Comparison of ENCODE assay signal across 13 cellular contexts in the genomic region with DNA sequence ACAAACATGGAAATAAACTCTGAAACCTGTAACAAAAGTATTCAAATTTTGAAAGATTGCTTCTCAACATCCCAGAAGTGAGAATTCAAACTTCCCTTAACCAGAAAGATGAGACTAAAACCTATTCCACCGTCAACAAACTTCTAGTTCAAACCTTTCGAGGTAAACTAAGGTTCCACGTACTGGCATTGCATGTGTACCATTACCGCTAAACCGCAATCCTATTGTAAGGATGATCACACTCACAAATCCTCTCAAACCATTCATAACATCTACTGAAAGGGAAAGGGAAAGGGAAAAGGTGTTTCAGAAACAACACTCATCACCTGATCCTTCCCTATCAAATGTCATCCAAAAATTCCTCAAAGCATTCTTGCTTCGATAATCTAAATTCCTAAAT. TPM values are rescaled to one million over a fixed set of nuclear protein-coding genes. Genes with fewer than 3 reads are reported as not detected.
DNase-seq lines count a peak whose midpoint lies in the region; ATAC-seq, FAIRE-seq and TF ChIP-seq lines count a peak whose summit lies in the region.
"Had no signal": no experiment of that assay in that cellular context is flagged by ENCODE, and none has a peak within 500 bp of the region (broad histone marks: within the 10 kb centered on the region; RNA-seq: fewer than 3 reads in every experiment).

No MANE protein-coding gene starts in this region.

- H3K27me3 ChIP-seq in right cardiac atrium (ENCODE audit: control insufficient read depth, insufficient read depth) (no peaks in the 10 kb centered on the region), stomach smooth muscle (ENCODE audit: control insufficient read depth in 1 of 2, insufficient read depth in 2 of 2, low read length in 2 of 2) (no peaks in the 10 kb centered on the region)

- peak overlapping the region; percentile 100 for H3K4me3 ChIP-seq in right cardiac atrium (ENCODE audit: low read length)
- peak overlapping the region in 1 of 2 donors; percentile 77 for H3K4me3 ChIP-seq in stomach smooth muscle (ENCODE audit: low read length in 2 of 2)

- no peaks in the 10 kb centered on the region for H3K9me3 Mint-ChIP-seq in activated T-helper 17 cell treated with anti-CD3 and anti-CD28 coated beads, Interleukin-2, amount 50 U/mL, for 72 hours

- peak overlapping the region; percentile 96 for H3K27ac Mint-ChIP-seq in activated T-helper 17 cell treated with anti-CD3 and anti-CD28 coated beads, Interleukin-2, amount 50 U/mL, for 72 hours

- H3K9me3 ChIP-seq in right cardiac atrium (ENCODE audit: control insufficient read depth, low read length) (no peaks in the 10 kb centered on the region), stomach smooth muscle (ENCODE audit: control insufficient read depth in 2 of 2, low read length in 2 of 2) (no peaks in the 10 kb centered on the region)

- H3K4me1 ChIP-seq in right cardiac atrium (ENCODE audit: control insufficient read depth, insufficient read depth, low read length) (peaks cover 9% of the 10 kb centered on the region), stomach smooth muscle (ENCODE audit: control insufficient read depth, insufficient read depth, low read length) (peaks cover 15% of the 10 kb centered on the region)

- no peak for FAIRE-seq in GM12892 (lab: Jason Lieb, UNC)

- no peak for TF ChIP-seq POLR2A in GM12892 (IDR thresholded peaks at IDR 0.05; ENCODE audit: low read depth, low read length)

- no peak overlapping the region for H3K9ac ChIP-seq in stomach smooth muscle (ENCODE audit: low read length in 2 of 2)

- peak overlapping the region; percentile 97 for H3K4me3 Mint-ChIP-seq in activated T-helper 17 cell treated with anti-CD3 and anti-CD28 coated beads, Interleukin-2, amount 50 U/mL, for 72 hours

- H3K27ac ChIP-seq in right cardiac atrium (ENCODE audit: low read length) (no peak overlapping the region), stomach smooth muscle (ENCODE audit: low read length) (peak overlapping the region; percentile 2)

- DNase-seq in NCI-H82 (lab: John Stamatoyannopoulos, UW) (peak; percentile 50), NCI-H82 treated with DMSO at 0.1 percent for 48 hours (lab: John Stamatoyannopoulos, UW; ENCODE audit: unreplicated experiment) (no peak), right cardiac atrium (no peak), GM12892 (ENCODE audit: insufficient read length) (no peak)
- no peak for DNase-seq in stimulated activated CD4-positive, alpha-beta T cell treated with anti-CD3 and anti-CD28 coated beads, Interleukin-1b, Interleukin-23, amount 100 ng/mL, for 48 hours
- DNase-seq in activated CD4-positive, alpha-beta T cell treated with anti-CD3 and anti-CD28 coated beads for 48 hours = no peak
- DNase-seq: 8988T; activated CD8-positive, alpha-beta memory T cell treated with anti-CD3 and anti-CD28 coated beads, Interleukin-2, amount 50 U/mL, for 48 hours; foreskin melanocyte; occipital lobe; substantia nigra had no signal

- no peaks in the 10 kb centered on the region for H3K27me3 Mint-ChIP-seq in activated T-helper 17 cell treated with anti-CD3 and anti-CD28 coated beads, Interleukin-2, amount 50 U/mL, for 72 hours

- peaks cover 38% of the 10 kb centered on the region for H3K4me1 Mint-ChIP-seq in activated T-helper 17 cell treated with anti-CD3 and anti-CD28 coated beads, Interleukin-2, amount 50 U/mL, for 72 hours

- ATAC-seq in activated T-helper 17 cell treated with anti-CD3 and anti-CD28 coated beads, Interleukin-2, amount 50 U/mL, for 72 hours (replicated peaks) = no peak
- ATAC-seq in right cardiac atrium = no peak

- H3K36me3 ChIP-seq in stomach smooth muscle (ENCODE audit: control insufficient read depth in 2 of 2, insufficient read depth in 2 of 2, low read length in 2 of 2) = no peaks in the 10 kb centered on the region

- WGBS in right cardiac atrium = 72% methylated on average over 6 of the region's 6 CpGs

- intact Hi-C loops in right cardiac atrium (cut with DNase I) = loop anchor here in 2 of 4 donors (10.0 kb wide), 1 partner anchor 96 kb away; no protein-coding TSS in a partner anchor

- peaks cover 16% of the 10 kb centered on the region for H3K36me3 Mint-ChIP-seq in activated T-helper 17 cell treated with anti-CD3 and anti-CD28 coated beads, Interleukin-2, amount 50 U/mL, for 72 hours (ENCODE audit: low read depth)

RNA-seq across cellular contexts. Expression of a gene that starts 3.1 kb away (rescaled TPM):
- total RNA-seq in activated T-helper 17 cell treated with anti-CD3 and anti-CD28 coated beads, Interleukin-2, amount 50 U/mL, for 72 hours = 10 to 100 TPM; 23.0 to 26.0 TPM
- total RNA-seq in right cardiac atrium = 10 to 100 TPM in 1 of 4 donors, 1 to 10 TPM in 3; 9.2 to 14.7 (median 9.7) TPM
- 4.5 TPM for polyA plus RNA-seq in right cardiac atrium
- 4.2 TPM for polyA plus RNA-seq in GM12892 (2012; ENCODE audit: missing spikeins)
